Comparison of ENCODE assay signal across 29 cellular contexts in genomic region chr21:35906587-35906986, GRCh38.
"Had no signal": no experiment of that assay in that cellular context is flagged by ENCODE, and none has a peak within 500 bp of the region (broad histone marks: within the 10 kb centered on the region; RNA-seq: fewer than 3 reads in every experiment).

No MANE protein-coding gene starts in this region.

- H3K9me3 Mint-ChIP-seq: naive thymus-derived CD8-positive, alpha-beta T cell; natural killer cell treated with Interleukin-12 subunit alpha and Interleukin-12 subunit beta and Interleukin-15 and Interleukin-18, amount 100 ng/mL, for 72 hours; stimulated activated naive CD8-positive, alpha-beta T cell treated with anti-CD3 and anti-CD28 coated beads, Interleukin-15, Interleukin-2, amounts not matched to agents 100 ng/mL and 50 ng/mL, for 24 hours had no signal

- H3K27ac Mint-ChIP-seq: naive thymus-derived CD8-positive, alpha-beta T cell; natural killer cell treated with Interleukin-12 subunit alpha and Interleukin-12 subunit beta and Interleukin-15 and Interleukin-18, amount 100 ng/mL, for 72 hours; nephron progenitor cell; progenitor cell of endocrine pancreas; stimulated activated memory B cell treated with anti-CD40 and anti-IgM and Interleukin-4, amounts not matched to agents 10 μg/mL and 1 μg/mL and 100 μg/mL, for 72 hours; stimulated activated naive CD8-positive, alpha-beta T cell treated with anti-CD3 and anti-CD28 coated beads, Interleukin-15, Interleukin-2, amounts not matched to agents 100 ng/mL and 50 ng/mL, for 24 hours had no signal

- H3K4me3 Mint-ChIP-seq: naive thymus-derived CD8-positive, alpha-beta T cell; natural killer cell treated with Interleukin-12 subunit alpha and Interleukin-12 subunit beta and Interleukin-15 and Interleukin-18, amount 100 ng/mL, for 72 hours; nephron progenitor cell; neural crest cell; stimulated activated memory B cell treated with anti-CD40 and anti-IgM and Interleukin-4, amounts not matched to agents 10 μg/mL and 1 μg/mL and 100 μg/mL, for 72 hours; stimulated activated naive CD8-positive, alpha-beta T cell treated with anti-CD3 and anti-CD28 coated beads, Interleukin-15, Interleukin-2, amounts not matched to agents 100 ng/mL and 50 ng/mL, for 24 hours had no signal

- H3K4me2 ChIP-seq: smooth muscle cell had no signal

- H3K27ac ChIP-seq: parathyroid adenoma, psoas muscle, stomach, thyroid gland, vagina had no signal

- H3K36me3 ChIP-seq: neutrophil, spleen, stomach, thoracic aorta, thyroid gland, tibial nerve, upper lobe of left lung, vagina had no signal

- H3K79me2 ChIP-seq: parathyroid adenoma had no signal

- H3K4me3 ChIP-seq: psoas muscle, skin epidermis, smooth muscle cell, spleen, stomach, thoracic aorta, thyroid gland, tibial nerve, upper lobe of left lung, vagina had no signal

- H3K36me3 Mint-ChIP-seq: naive thymus-derived CD8-positive, alpha-beta T cell; natural killer cell treated with Interleukin-12 subunit alpha and Interleukin-12 subunit beta and Interleukin-15 and Interleukin-18, amount 100 ng/mL, for 72 hours had no signal

- DNase-seq: naive thymus-derived CD8-positive, alpha-beta T cell; nephron progenitor cell; nucleus accumbens; posterior cingulate gyrus; spleen; stimulated activated CD4-positive, alpha-beta T cell treated with anti-CD3 and anti-CD28 coated beads, Interleukin-12 subunit alpha, Interleukin-12 subunit beta, amount 100 ng/mL, for 4 hours; stimulated activated CD4-positive, alpha-beta T cell treated with anti-CD3 and anti-CD28 coated beads, Interleukin-1b, Interleukin-23, amount 100 ng/mL, for 48 hours; stimulated activated CD4-positive, alpha-beta T cell treated with anti-CD3 and anti-CD28 coated beads, Interleukin-4, amount 100 ng/mL, for 1 hour; stimulated activated CD4-positive, alpha-beta T cell treated with anti-CD3 and anti-CD28 coated beads, Interleukin-4, amount 100 ng/mL, for 4 hours; stimulated activated CD8-positive, alpha-beta memory T cell treated with anti-CD3 and anti-CD28 coated beads, Interleukin-4, amount 100 ng/mL, for 48 hours; stimulated activated naive CD4-positive, alpha-beta T cell treated with Interleukin-2 at 50 U/mL for 16 hours; stomach; thyroid gland; trophoblast cell; upper lobe of left lung had no signal

- H3K9me3 ChIP-seq: neutrophil, psoas muscle, spleen, stomach, thoracic aorta, thyroid gland, tibial nerve, upper lobe of left lung, vagina had no signal

- FAIRE-seq: urothelium cell line had no signal

- H2AFZ ChIP-seq: parathyroid adenoma had no signal

- H3K9ac ChIP-seq: parathyroid adenoma had no signal

- ATAC-seq: naive thymus-derived CD8-positive, alpha-beta T cell; natural killer cell treated with Interleukin-12 subunit alpha and Interleukin-12 subunit beta and Interleukin-15 and Interleukin-18, amount 100 ng/mL, for 72 hours; psoas muscle; stimulated activated memory B cell treated with anti-CD40 and anti-IgM and Interleukin-4, amounts not matched to agents 10 μg/mL and 1 μg/mL and 100 μg/mL, for 72 hours had no signal

- H3K27me3 ChIP-seq: neutrophil, spleen, stomach, thyroid gland, tibial nerve, upper lobe of left lung, vagina had no signal

- H3K4me1 Mint-ChIP-seq: nephron progenitor cell; neural crest cell; stimulated activated memory B cell treated with anti-CD40 and anti-IgM and Interleukin-4, amounts not matched to agents 10 μg/mL and 1 μg/mL and 100 μg/mL, for 72 hours had no signal

- H3K4me1 ChIP-seq: parathyroid adenoma, psoas muscle, spleen, stomach had no signal
